8 cellular contexts compared by ENCODE assay signal in genomic region chr10:132685121-132685891, GRCh38.
DNase-seq lines count a peak whose midpoint lies in the region; ATAC-seq and TF ChIP-seq lines count a peak whose summit lies in the region.

No MANE protein-coding gene starts in this region.

- no peak overlapping the region for H3K4me3 ChIP-seq in NB4 (ENCODE audit: low read depth, low read length)

- DNase-seq in DMS153 treated with DMSO at 0.1 percent for 48 hours (lab: John Stamatoyannopoulos, UW; ENCODE audit: unreplicated experiment) (peak; percentile 70), NB4 (ENCODE audit: low read depth) (peak; percentile 61), middle frontal gyrus (ENCODE audit: extremely low spot score, low spot score) (peak; percentile 61), activated gamma-delta T cell treated with Interleukin-2 at 50 U/mL for 16 hours (no peak), DMS 273 treated with DMSO at 0.1 percent for 48 hours (lab: John Stamatoyannopoulos, UW) (no peak)

- TF ChIP-seq CTCF in NB4 (IDR thresholded peaks at IDR 0.05; ENCODE audit: low read depth, low read length): no peak

- ATAC-seq in HG02973 (IDR thresholded peaks at IDR 0.05; ENCODE audit: unreplicated experiment) (no peak), GM21447 (IDR thresholded peaks at IDR 0.05; ENCODE audit: unreplicated experiment) (no peak)

- TF ChIP-seq POLR2A in NB4 (IDR thresholded peaks at IDR 0.05; ENCODE audit: extremely low read depth, insufficient read length): no peak

- H3K27ac ChIP-seq in cingulate gyrus (ENCODE audit: low read depth, low read length): peak overlapping the region; percentile 100

Comparison
In these comparisons a context has a peak if more than half of its experiments do, and no peak if none do; other contexts are left out.
1. DNase-seq: peak in DMS153 treated with DMSO at 0.1 percent for 48 hours (single experiment), NB4 (single experiment) and middle frontal gyrus (single experiment); none in activated gamma-delta T cell treated with Interleukin-2 at 50 U/mL for 16 hours (single experiment) and DMS 273 treated with DMSO at 0.1 percent for 48 hours (single experiment).